Comparison of ENCODE assay signal across 1 cellular context in the genomic region with DNA sequence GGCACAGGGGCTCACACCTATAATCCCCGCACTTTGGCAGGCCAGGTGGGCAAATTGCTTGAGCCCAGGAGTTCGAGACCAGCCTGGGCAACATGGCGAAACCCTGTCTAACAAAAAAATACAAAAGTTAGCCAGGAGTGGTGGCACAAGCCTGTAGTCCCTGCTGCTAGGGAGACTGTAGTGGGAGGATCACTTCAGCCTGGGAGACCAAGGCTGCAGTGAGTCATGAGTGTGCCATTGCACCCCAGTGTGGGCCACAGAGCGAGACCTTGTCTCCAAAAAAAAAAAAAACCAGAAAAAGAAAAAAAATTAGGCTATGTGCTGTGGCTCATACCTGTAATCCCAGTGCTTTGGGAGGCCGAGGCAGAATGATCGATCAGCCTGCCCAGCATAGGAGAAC.
TF ChIP-seq lines count a peak whose summit lies in the region.

No MANE protein-coding gene starts in this region.

TF ChIP-seq in GM23338, 12 proteins besides CTCF, POLR2A, EP300 and RAD21 (continued from another document):
- TF ChIP-seq, protein P1, sequence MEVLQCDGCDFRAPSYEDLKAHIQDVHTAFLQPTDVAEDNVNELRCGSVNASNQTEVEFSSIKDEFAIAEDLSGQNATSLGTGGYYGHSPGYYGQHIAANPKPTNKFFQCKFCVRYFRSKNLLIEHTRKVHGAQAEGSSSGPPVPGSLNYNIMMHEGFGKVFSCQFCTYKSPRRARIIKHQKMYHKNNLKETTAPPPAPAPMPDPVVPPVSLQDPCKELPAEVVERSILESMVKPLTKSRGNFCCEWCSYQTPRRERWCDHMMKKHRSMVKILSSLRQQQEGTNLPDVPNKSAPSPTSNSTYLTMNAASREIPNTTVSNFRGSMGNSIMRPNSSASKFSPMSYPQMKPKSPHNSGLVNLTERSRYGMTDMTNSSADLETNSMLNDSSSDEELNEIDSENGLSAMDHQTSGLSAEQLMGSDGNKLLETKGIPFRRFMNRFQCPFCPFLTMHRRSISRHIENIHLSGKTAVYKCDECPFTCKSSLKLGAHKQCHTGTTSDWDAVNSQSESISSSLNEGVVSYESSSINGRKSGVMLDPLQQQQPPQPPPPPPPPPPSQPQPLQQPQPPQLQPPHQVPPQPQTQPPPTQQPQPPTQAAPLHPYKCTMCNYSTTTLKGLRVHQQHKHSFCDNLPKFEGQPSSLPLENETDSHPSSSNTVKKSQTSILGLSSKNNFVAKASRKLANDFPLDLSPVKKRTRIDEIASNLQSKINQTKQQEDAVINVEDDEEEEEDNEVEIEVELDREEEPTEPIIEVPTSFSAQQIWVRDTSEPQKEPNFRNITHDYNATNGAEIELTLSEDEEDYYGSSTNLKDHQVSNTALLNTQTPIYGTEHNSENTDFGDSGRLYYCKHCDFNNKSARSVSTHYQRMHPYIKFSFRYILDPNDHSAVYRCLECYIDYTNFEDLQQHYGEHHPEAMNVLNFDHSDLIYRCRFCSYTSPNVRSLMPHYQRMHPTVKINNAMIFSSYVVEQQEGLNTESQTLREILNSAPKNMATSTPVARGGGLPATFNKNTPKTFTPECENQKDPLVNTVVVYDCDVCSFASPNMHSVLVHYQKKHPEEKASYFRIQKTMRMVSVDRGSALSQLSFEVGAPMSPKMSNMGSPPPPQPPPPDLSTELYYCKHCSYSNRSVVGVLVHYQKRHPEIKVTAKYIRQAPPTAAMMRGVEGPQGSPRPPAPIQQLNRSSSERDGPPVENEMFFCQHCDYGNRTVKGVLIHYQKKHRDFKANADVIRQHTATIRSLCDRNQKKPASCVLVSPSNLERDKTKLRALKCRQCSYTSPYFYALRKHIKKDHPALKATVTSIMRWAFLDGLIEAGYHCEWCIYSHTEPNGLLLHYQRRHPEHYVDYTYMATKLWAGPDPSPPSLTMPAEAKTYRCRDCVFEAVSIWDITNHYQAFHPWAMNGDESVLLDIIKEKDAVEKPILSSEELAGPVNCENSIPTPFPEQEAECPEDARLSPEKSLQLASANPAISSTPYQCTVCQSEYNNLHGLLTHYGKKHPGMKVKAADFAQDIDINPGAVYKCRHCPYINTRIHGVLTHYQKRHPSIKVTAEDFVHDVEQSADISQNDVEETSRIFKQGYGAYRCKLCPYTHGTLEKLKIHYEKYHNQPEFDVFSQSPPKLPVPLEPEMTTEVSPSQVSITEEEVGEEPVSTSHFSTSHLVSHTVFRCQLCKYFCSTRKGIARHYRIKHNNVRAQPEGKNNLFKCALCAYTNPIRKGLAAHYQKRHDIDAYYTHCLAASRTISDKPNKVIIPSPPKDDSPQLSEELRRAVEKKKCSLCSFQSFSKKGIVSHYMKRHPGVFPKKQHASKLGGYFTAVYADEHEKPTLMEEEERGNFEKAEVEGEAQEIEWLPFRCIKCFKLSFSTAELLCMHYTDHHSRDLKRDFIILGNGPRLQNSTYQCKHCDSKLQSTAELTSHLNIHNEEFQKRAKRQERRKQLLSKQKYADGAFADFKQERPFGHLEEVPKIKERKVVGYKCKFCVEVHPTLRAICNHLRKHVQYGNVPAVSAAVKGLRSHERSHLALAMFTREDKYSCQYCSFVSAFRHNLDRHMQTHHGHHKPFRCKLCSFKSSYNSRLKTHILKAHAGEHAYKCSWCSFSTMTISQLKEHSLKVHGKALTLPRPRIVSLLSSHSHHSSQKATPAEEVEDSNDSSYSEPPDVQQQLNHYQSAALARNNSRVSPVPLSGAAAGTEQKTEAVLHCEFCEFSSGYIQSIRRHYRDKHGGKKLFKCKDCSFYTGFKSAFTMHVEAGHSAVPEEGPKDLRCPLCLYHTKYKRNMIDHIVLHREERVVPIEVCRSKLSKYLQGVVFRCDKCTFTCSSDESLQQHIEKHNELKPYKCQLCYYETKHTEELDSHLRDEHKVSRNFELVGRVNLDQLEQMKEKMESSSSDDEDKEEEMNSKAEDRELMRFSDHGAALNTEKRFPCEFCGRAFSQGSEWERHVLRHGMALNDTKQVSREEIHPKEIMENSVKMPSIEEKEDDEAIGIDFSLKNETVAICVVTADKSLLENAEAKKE (CRISPR knock-in tag; IDR thresholded peaks at IDR 0.05) = no peak
- TF ChIP-seq JUNB (IDR thresholded peaks at IDR 0.05; ENCODE audit: unreplicated experiment) = no peak
- TF ChIP-seq CREB1 (CRISPR knock-in tag; IDR thresholded peaks at IDR 0.05; ENCODE audit: low read depth) = no peak
- TF ChIP-seq, protein P2, sequence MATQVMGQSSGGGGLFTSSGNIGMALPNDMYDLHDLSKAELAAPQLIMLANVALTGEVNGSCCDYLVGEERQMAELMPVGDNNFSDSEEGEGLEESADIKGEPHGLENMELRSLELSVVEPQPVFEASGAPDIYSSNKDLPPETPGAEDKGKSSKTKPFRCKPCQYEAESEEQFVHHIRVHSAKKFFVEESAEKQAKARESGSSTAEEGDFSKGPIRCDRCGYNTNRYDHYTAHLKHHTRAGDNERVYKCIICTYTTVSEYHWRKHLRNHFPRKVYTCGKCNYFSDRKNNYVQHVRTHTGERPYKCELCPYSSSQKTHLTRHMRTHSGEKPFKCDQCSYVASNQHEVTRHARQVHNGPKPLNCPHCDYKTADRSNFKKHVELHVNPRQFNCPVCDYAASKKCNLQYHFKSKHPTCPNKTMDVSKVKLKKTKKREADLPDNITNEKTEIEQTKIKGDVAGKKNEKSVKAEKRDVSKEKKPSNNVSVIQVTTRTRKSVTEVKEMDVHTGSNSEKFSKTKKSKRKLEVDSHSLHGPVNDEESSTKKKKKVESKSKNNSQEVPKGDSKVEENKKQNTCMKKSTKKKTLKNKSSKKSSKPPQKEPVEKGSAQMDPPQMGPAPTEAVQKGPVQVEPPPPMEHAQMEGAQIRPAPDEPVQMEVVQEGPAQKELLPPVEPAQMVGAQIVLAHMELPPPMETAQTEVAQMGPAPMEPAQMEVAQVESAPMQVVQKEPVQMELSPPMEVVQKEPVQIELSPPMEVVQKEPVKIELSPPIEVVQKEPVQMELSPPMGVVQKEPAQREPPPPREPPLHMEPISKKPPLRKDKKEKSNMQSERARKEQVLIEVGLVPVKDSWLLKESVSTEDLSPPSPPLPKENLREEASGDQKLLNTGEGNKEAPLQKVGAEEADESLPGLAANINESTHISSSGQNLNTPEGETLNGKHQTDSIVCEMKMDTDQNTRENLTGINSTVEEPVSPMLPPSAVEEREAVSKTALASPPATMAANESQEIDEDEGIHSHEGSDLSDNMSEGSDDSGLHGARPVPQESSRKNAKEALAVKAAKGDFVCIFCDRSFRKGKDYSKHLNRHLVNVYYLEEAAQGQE (IDR thresholded peaks at IDR 0.05; ENCODE audit: unreplicated experiment) = no peak
- TF ChIP-seq POLR2AphosphoS5 (IDR thresholded peaks at IDR 0.05; ENCODE audit: low read depth) = no peak
- no peak for TF ChIP-seq NANOG (IDR thresholded peaks at IDR 0.05; ENCODE audit: borderline replicate concordance)
- no peak for TF ChIP-seq STAT1 (IDR thresholded peaks at IDR 0.05; ENCODE audit: unreplicated experiment)
